ENCODE assay signal across 12 cellular contexts in genomic region chr12:31702047-31702446, GRCh38. TPM values are rescaled to one million over a fixed set of nuclear protein-coding genes. Genes with fewer than 3 reads are reported as not detected.
DNase-seq lines count a peak whose midpoint lies in the region; ATAC-seq, FAIRE-seq and TF ChIP-seq lines count a peak whose summit lies in the region.
"Had no signal": no experiment of that assay in that cellular context is flagged by ENCODE, and none has a peak within 500 bp of the region (broad histone marks: within the 10 kb centered on the region; RNA-seq: fewer than 3 reads in every experiment).

No MANE protein-coding gene starts in this region.

- H3K9ac ChIP-seq in K562 (ENCODE audit: insufficient read depth in 1 of 2, low read depth in 2 of 2, low read length in 2 of 2) = no peak overlapping the region

- H3K4me1 ChIP-seq in K562 (replicated peaks in 1 of 2; ENCODE audit: control insufficient read depth in 2 of 2, insufficient read depth in 2 of 2, low read length in 2 of 2) (no peaks in the 10 kb centered on the region), mucosa of descending colon (ENCODE audit: low read depth) (no peaks in the 10 kb centered on the region)

- no peak overlapping the region for H3K4me2 ChIP-seq in K562 (ENCODE audit: insufficient read depth, low read length)

- H3K9me3 ChIP-seq in K562 (replicated peaks; ENCODE audit: control insufficient read depth, insufficient read depth, low read depth, low read length) (no peaks in the 10 kb centered on the region), mucosa of descending colon (no peaks in the 10 kb centered on the region)

- CTCF ChIA-PET in BJ (lab: Yijun Ruan, JAX) = no interaction called here
- CTCF ChIA-PET in K562 (lab: Yijun Ruan, JAX; ENCODE audit: low intra/inter-chr PET ratio) = no interaction called here

- H3K27ac ChIP-seq in K562 (ENCODE audit: extremely low read depth, low read depth, low read length) = no peak overlapping the region

- TF ChIP-seq CTCF in BJ (IDR thresholded peaks at IDR 0.05; ENCODE audit: insufficient read depth, low read depth, low read length) = 0 out of 2 replicates have a peak, but pooled peaks have one; percentile 5
- peak in 2 of 3 experiments; percentile 5 to 33; a peak in 2 of 6 replicates for TF ChIP-seq CTCF in K562 (IDR thresholded peaks at IDR 0.05 in 2 of 3, conservative IDR thresholded peaks at IDR 0.05 in 1 of 3; ENCODE audit: insufficient read depth in 2 of 3, low read depth in 1 of 3, low read length in 3 of 3)
- no peak for TF ChIP-seq CTCF in mucosa of descending colon (IDR thresholded peaks at IDR 0.05)

- no TSS peak for BruUV-seq in K562 (replicated peaks; lab: Mats Ljungman, UMichigan)

- H2AFZ ChIP-seq in K562 (ENCODE audit: low read depth, low read length) = peak overlapping the region; percentile 55

- POLR2A ChIA-PET in BJ (lab: Charles Lee) (no interaction called here), K562 (lab: Yijun Ruan, JAX) (interaction anchor here (2.9 kb wide), 1 partner anchor 13 kb away, joined by 10 read pairs; no protein-coding TSS in a partner anchor)

- peak in 1 of 2 experiments; percentile 48; a peak in 2 of 4 replicates for TF ChIP-seq RAD21 in K562 (CRISPR knock-in tag; conservative IDR thresholded peaks at IDR 0.05 in 1 of 2, IDR thresholded peaks at IDR 0.05 in 1 of 2)

- H4K20me1 ChIP-seq in K562 (replicated peaks; ENCODE audit: control insufficient read depth, insufficient read depth, low read length) = no peaks in the 10 kb centered on the region

- TF ChIP-seq EP300 in K562 (IDR thresholded peaks at IDR 0.05; ENCODE audit: low read length) = no peak

- H3K36me3 ChIP-seq in BJ (ENCODE audit: control insufficient read depth, insufficient read depth, low read length) = no peaks in the 10 kb centered on the region
- H3K36me3 ChIP-seq in K562 (ENCODE audit: control insufficient read depth, insufficient read depth, low read length) = peaks cover 3% of the 10 kb centered on the region
- no peaks in the 10 kb centered on the region for H3K36me3 ChIP-seq in mucosa of descending colon (ENCODE audit: low read depth)

- H3K27me3 ChIP-seq in BJ (ENCODE audit: control insufficient read depth, insufficient read depth, low read length) (no peaks in the 10 kb centered on the region), K562 (ENCODE audit: control insufficient read depth in 2 of 2, insufficient read depth in 2 of 2, low read length in 2 of 2) (no peaks in the 10 kb centered on the region)

- FAIRE-seq in K562 (lab: Jason Lieb, UNC) = peak; percentile 77
- FAIRE-seq: RCC 7860 had no signal

- no peak for TF ChIP-seq POLR2A in K562 (conservative IDR thresholded peaks at IDR 0.05)

- H3K9me1 ChIP-seq in K562 (ENCODE audit: control insufficient read depth, insufficient read depth, low read length) = no peaks in the 10 kb centered on the region

- H3K79me2 ChIP-seq in K562 (ENCODE audit: control insufficient read depth, insufficient read depth, low read length) = no peaks in the 10 kb centered on the region

- no peak overlapping the region for H3K4me3 ChIP-seq in BJ (ENCODE audit: low read depth, low read length)
- no peak overlapping the region for H3K4me3 ChIP-seq in K562
- H3K4me3 ChIP-seq in mucosa of descending colon = no peak overlapping the region

- in situ Hi-C loops in K562 (cut with MboI) = no loop called here

- peak; percentile 61 for ATAC-seq in K562
- ATAC-seq in mucosa of descending colon = no peak
- ATAC-seq in GM18868 (IDR thresholded peaks at IDR 0.05; ENCODE audit: unreplicated experiment) = no peak
- no peak for ATAC-seq in HG03045 (IDR thresholded peaks at IDR 0.05; ENCODE audit: unreplicated experiment)

- intact Hi-C loops in K562 (cut with micrococcal nuclease) (no loop called here), mucosa of descending colon (cut with DNase I, micrococcal nuclease) (no loop called here)

- DNase-seq in BJ (ENCODE audit: low read depth) (no peak), HT-29 (ENCODE audit: low spot score) (peak; percentile 64), K562 (ENCODE audit: extremely low read depth in 1 of 4, low spot score in 3 of 4) (no peak), left kidney (ENCODE audit: low read depth, low spot score) (peak; percentile 15), mucosa of descending colon (no peak), NOMO-1 treated with dmso at 0.1 percent for 144 hours (lab: John Stamatoyannopoulos, UW; ENCODE audit: unreplicated experiment) (no peak)
- DNase-seq: activated CD4-positive, alpha-beta T cell treated with anti-CD3 and anti-CD28 coated beads, Interleukin-2, amount 50 U/mL, for 4 hours; kidney; NCI-H1048 had no signal

TF ChIP-seq in K562, 482 proteins besides CTCF, POLR2A, EP300 and RAD21 (continues in another document):
- TF ChIP-seq GABPB2 (CRISPR knock-in tag; conservative IDR thresholded peaks at IDR 0.05) (no peak), HEY1 (CRISPR knock-in tag; IDR thresholded peaks at IDR 0.05; ENCODE audit: borderline replicate concordance) (no peak), NFYB (IDR thresholded peaks at IDR 0.05; ENCODE audit: extremely low read depth, insufficient read length) (no peak), ETS2 (tag; IDR thresholded peaks at IDR 0.05; ENCODE audit: borderline replicate concordance, poor library complexity, severe bottlenecking) (no peak), BRCA1 (IDR thresholded peaks at IDR 0.05) (no peak), BRCA1 (CRISPR knock-in tag; IDR thresholded peaks at IDR 0.05) (no peak), ZNF644 (tag; IDR thresholded peaks at IDR 0.05; ENCODE audit: low read depth) (no peak)
- TF ChIP-seq, protein P1, sequence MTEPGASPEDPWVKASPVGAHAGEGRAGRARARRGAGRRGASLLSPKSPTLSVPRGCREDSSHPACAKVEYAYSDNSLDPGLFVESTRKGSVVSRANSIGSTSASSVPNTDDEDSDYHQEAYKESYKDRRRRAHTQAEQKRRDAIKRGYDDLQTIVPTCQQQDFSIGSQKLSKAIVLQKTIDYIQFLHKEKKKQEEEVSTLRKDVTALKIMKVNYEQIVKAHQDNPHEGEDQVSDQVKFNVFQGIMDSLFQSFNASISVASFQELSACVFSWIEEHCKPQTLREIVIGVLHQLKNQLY (CRISPR knock-in tag; conservative IDR thresholded peaks at IDR 0.05) = no peak

RNA-seq across cellular contexts. Expression of gene AMN1, which starts 26.8 kb away (rescaled TPM):
- polyA plus RNA-seq in BJ (2011; rRNA removed) (4.2 and 7.8 TPM in 2 replicates), K562 (2011; rRNA removed) (25.8 and 26.6 TPM in 2 replicates), K562 (2014; fragmentation: Illumina TruSeq; extraction: Trizol) (11.4 and 13.3 TPM in 2 replicates), K562 (2014; fragmentation: Nextera tagmentation; extraction: Ambion mirVana) (10 to 100 TPM; 26.9 to 27.6 TPM), K562 (2014; rRNA removed) (12.8 and 13.0 TPM in 2 replicates)
- polyA minus RNA-seq in BJ (2011; rRNA and poly(A)+ RNA removed) = 2.5 and 3.3 TPM in 2 replicates
- total RNA-seq in HT-29 (2014; rRNA removed; shearing (Covaris generic)) = 2.7 and 4.3 TPM in 2 replicates
- total RNA-seq in K562 (2011; cell fraction: chromatin; rRNA removed; ENCODE audit: low replicate concordance) = 13.1 and 20.6 TPM in 2 replicates
- total RNA-seq in K562 (2011; cell fraction: nucleolus; rRNA removed) = 7.5 and 9.8 TPM in 2 replicates
- 12.9 and 18.0 TPM in 2 replicates for total RNA-seq in K562 (2011; cell fraction: nucleoplasm; rRNA removed)
- total RNA-seq in K562 (2014; rRNA removed) (5.2 and 6.1 TPM in 2 replicates), K562 (2014; rRNA removed; fragmentation: Illumina TruSeq; extraction: Trizol) (10.3 and 12.4 TPM in 2 replicates), K562 (2015; rRNA removed; fragmentation: Illumina TruSeq; extraction: Trizol) (7.5 and 7.9 TPM in 2 replicates), K562 (2021) (5.4 and 8.8 TPM in 2 replicates), mucosa of descending colon (1 to 10 TPM; 3.1 to 7.3 (median 3.2) TPM)
- polyA plus RNA-seq in K562 (2011; cell fraction: cytosol; rRNA removed) = 6.7 and 21.0 TPM in 2 replicates
- 10.9 and 20.0 TPM in 2 replicates for polyA plus RNA-seq in K562 (2011; cell fraction: nucleus; rRNA removed)
- polyA plus RNA-seq in K562 (2012) = 6.8 and 13.1 TPM in 2 replicates
- polyA minus RNA-seq in K562 (2011; rRNA and poly(A)+ RNA removed) = 18.5 and 19.7 TPM in 2 replicates
- 5.2 and 7.9 TPM in 2 replicates for polyA minus RNA-seq in K562 (2011; cell fraction: cytosol; rRNA and poly(A)+ RNA removed)
- 3.0 and 9.9 TPM in 2 replicates for polyA minus RNA-seq in K562 (2011; cell fraction: nucleus; rRNA and poly(A)+ RNA removed)

RNA-seq across cellular contexts. Expression of gene ETFBKMT, which starts 42.6 kb away (rescaled TPM):
- polyA plus RNA-seq in BJ (2011; rRNA removed) = 0.94 and 1.5 TPM in 2 replicates
- 1.9 TPM in 2 replicates for polyA minus RNA-seq in BJ (2011; rRNA and poly(A)+ RNA removed)
- 0.08 and 1.1 TPM in 2 replicates for total RNA-seq in HT-29 (2014; rRNA removed; shearing (Covaris generic))
- 0.60 and 1.1 TPM in 2 replicates for total RNA-seq in K562 (2011; cell fraction: chromatin; rRNA removed; ENCODE audit: low replicate concordance)
- total RNA-seq in K562 (2011; cell fraction: nucleolus; rRNA removed) = 0.83 and 1.2 TPM in 2 replicates
- total RNA-seq in K562 (2011; cell fraction: nucleoplasm; rRNA removed) = 1.1 and 1.3 TPM in 2 replicates
- 0.37 and 0.68 TPM in 2 replicates for total RNA-seq in K562 (2014; rRNA removed)
- 1.0 and 1.2 TPM in 2 replicates for total RNA-seq in K562 (2014; rRNA removed; fragmentation: Illumina TruSeq; extraction: Trizol)
- total RNA-seq in K562 (2015; rRNA removed; fragmentation: Illumina TruSeq; extraction: Trizol) = 0.18 and 0.53 TPM in 2 replicates
- 0.60 and 1.4 TPM in 2 replicates for total RNA-seq in K562 (2021)
- 0.96 and 1.0 TPM in 2 replicates for polyA plus RNA-seq in K562 (2011; rRNA removed)
- 0.39 and 0.52 TPM in 2 replicates for polyA plus RNA-seq in K562 (2011; cell fraction: cytosol; rRNA removed)
- polyA plus RNA-seq in K562 (2011; cell fraction: nucleus; rRNA removed) = 0.41 and 0.71 TPM in 2 replicates
- 0.39 and 0.83 TPM in 2 replicates for polyA plus RNA-seq in K562 (2012)
- 0.73 and 0.77 TPM in 2 replicates for polyA plus RNA-seq in K562 (2014; fragmentation: Illumina TruSeq; extraction: Trizol)
- 1 to 10 TPM; 1.0 to 1.7 TPM for polyA plus RNA-seq in K562 (2014; fragmentation: Nextera tagmentation; extraction: Ambion mirVana)
- 0.69 and 0.82 TPM in 2 replicates for polyA plus RNA-seq in K562 (2014; rRNA removed)
- 0.88 and 1.3 TPM in 2 replicates for polyA minus RNA-seq in K562 (2011; rRNA and poly(A)+ RNA removed)
- polyA minus RNA-seq in K562 (2011; cell fraction: cytosol; rRNA and poly(A)+ RNA removed) = 0.38 TPM in 1 of 2 replicates, not detected in the other
- polyA minus RNA-seq in K562 (2011; cell fraction: nucleus; rRNA and poly(A)+ RNA removed) = 0.56 and 0.67 TPM in 2 replicates
- total RNA-seq in mucosa of descending colon = 1 to 10 TPM; 5.6 to 7.0 (median 6.1) TPM

Comparison
In these comparisons a context has a peak if more than half of its experiments do, and no peak if none do; other contexts are left out.
1. DNase-seq: peak in HT-29 (single experiment) and left kidney (single experiment); none in BJ (single experiment), K562 (0 of 4), mucosa of descending colon (0 of 3) and NOMO-1 treated with dmso at 0.1 percent for 144 hours (single experiment).